17 cellular contexts compared by ENCODE assay signal in genomic region chr18:47978603-47979002, GRCh38. TPM values are rescaled to one million over a fixed set of nuclear protein-coding genes. Genes with fewer than 3 reads are reported as not detected.
DNase-seq lines count a peak whose midpoint lies in the region; FAIRE-seq and TF ChIP-seq lines count a peak whose summit lies in the region.
"Had no signal": no experiment of that assay in that cellular context is flagged by ENCODE, and none has a peak within 500 bp of the region (broad histone marks: within the 10 kb centered on the region; RNA-seq: fewer than 3 reads in every experiment).

No MANE protein-coding gene starts in this region.

- peak; percentile 99 for FAIRE-seq in D721Med (lab: Jason Lieb, UNC)
- FAIRE-seq: GM12892, GM18507, HTR-8/SVneo had no signal

- no peaks in the 10 kb centered on the region for H4K20me1 ChIP-seq in neural cell (ENCODE audit: insufficient read depth)
- H4K20me1 ChIP-seq: BLaER1 treated with 17β-estradiol and CSF1 and Interleukin-3, amounts not matched to agents 10 nM and 100 nM had no signal

- TF ChIP-seq EP300 in neural cell (conservative IDR thresholded peaks at IDR 0.05; ENCODE audit: poor library complexity, severe bottlenecking) = no peak

- DNase-seq in D721Med (ENCODE audit: insufficient read length, low spot score) = peak; percentile 49
- DNase-seq in NCI-H82 (lab: John Stamatoyannopoulos, UW) = peak; percentile 95
- no peak for DNase-seq in NCI-H1436 (lab: John Stamatoyannopoulos, UW)
- DNase-seq in activated CD4-positive, alpha-beta T cell treated with anti-CD3 and anti-CD28 coated beads, Interleukin-2, amount 50 U/mL, for 1 hour = no peak
- no peak for DNase-seq in retina
- DNase-seq: Calu3; CD8-positive, alpha-beta T cell; DMS79; GDM1; H7; IMR-90 had no signal

- H3F3A ChIP-seq in neural cell (ENCODE audit: insufficient read depth, low read length, poor library complexity, severe bottlenecking) = no peaks in the 10 kb centered on the region

- TF ChIP-seq CTCF in D721Med (IDR thresholded peaks at IDR 0.05; ENCODE audit: insufficient read depth, missing control alignments) (no peak), neural cell (IDR thresholded peaks at IDR 0.05; ENCODE audit: poor library complexity, severe bottlenecking) (no peak)

- H3K9me3 ChIP-seq in neural cell (ENCODE audit: low read length) = no peaks in the 10 kb centered on the region

- no peak overlapping the region for H2AFZ ChIP-seq in neural cell (ENCODE audit: low read depth, low read length)

- H3K9me2 ChIP-seq in neural cell (ENCODE audit: insufficient read depth, low read length) = no peaks in the 10 kb centered on the region

- TF ChIP-seq RAD21 in neural cell (conservative IDR thresholded peaks at IDR 0.05) = no peak

- no peak overlapping the region for H3K9ac ChIP-seq in neural cell (ENCODE audit: low read length)
- H3K9ac ChIP-seq: BLaER1 treated with 17β-estradiol and CSF1 and Interleukin-3, amounts not matched to agents 10 nM and 100 nM had no signal

- H3K4me3 ChIP-seq in neural cell (ENCODE audit: low read length) = no peak overlapping the region
- H3K4me3 ChIP-seq: BLaER1 treated with 17β-estradiol and CSF1 and Interleukin-3, amounts not matched to agents 10 nM and 100 nM; GM23338 had no signal

- H3K4me2 ChIP-seq in neural cell (ENCODE audit: low read length) = no peak overlapping the region
- H3K4me2 ChIP-seq: GM23338 had no signal

- H3K79me2 ChIP-seq in neural cell (replicated peaks; ENCODE audit: insufficient read depth, low read length) = no peaks in the 10 kb centered on the region

- H3K27ac ChIP-seq in neural cell (ENCODE audit: low read length) = peak overlapping the region; percentile 39
- H3K27ac ChIP-seq: BLaER1 treated with 17β-estradiol and CSF1 and Interleukin-3, amounts not matched to agents 10 nM and 100 nM had no signal

- no peaks in the 10 kb centered on the region for H3K36me3 ChIP-seq in neural cell (ENCODE audit: insufficient read depth, low read length)
- H3K36me3 ChIP-seq: BLaER1 treated with 17β-estradiol and CSF1 and Interleukin-3, amounts not matched to agents 10 nM and 100 nM had no signal

- H3K27me3 ChIP-seq in neural cell (ENCODE audit: insufficient read depth, low read depth, low read length) = no peaks in the 10 kb centered on the region
- H3K27me3 ChIP-seq: BLaER1 treated with 17β-estradiol and CSF1 and Interleukin-3, amounts not matched to agents 10 nM and 100 nM had no signal

TF ChIP-seq in neural cell, 6 proteins besides CTCF, POLR2A, EP300 and RAD21:
- TF ChIP-seq MXI1 (conservative IDR thresholded peaks at IDR 0.05; ENCODE audit: poor library complexity, severe bottlenecking) = no peak
- TF ChIP-seq, protein P1, sequence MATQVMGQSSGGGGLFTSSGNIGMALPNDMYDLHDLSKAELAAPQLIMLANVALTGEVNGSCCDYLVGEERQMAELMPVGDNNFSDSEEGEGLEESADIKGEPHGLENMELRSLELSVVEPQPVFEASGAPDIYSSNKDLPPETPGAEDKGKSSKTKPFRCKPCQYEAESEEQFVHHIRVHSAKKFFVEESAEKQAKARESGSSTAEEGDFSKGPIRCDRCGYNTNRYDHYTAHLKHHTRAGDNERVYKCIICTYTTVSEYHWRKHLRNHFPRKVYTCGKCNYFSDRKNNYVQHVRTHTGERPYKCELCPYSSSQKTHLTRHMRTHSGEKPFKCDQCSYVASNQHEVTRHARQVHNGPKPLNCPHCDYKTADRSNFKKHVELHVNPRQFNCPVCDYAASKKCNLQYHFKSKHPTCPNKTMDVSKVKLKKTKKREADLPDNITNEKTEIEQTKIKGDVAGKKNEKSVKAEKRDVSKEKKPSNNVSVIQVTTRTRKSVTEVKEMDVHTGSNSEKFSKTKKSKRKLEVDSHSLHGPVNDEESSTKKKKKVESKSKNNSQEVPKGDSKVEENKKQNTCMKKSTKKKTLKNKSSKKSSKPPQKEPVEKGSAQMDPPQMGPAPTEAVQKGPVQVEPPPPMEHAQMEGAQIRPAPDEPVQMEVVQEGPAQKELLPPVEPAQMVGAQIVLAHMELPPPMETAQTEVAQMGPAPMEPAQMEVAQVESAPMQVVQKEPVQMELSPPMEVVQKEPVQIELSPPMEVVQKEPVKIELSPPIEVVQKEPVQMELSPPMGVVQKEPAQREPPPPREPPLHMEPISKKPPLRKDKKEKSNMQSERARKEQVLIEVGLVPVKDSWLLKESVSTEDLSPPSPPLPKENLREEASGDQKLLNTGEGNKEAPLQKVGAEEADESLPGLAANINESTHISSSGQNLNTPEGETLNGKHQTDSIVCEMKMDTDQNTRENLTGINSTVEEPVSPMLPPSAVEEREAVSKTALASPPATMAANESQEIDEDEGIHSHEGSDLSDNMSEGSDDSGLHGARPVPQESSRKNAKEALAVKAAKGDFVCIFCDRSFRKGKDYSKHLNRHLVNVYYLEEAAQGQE (IDR thresholded peaks at IDR 0.05; ENCODE audit: borderline replicate concordance) = peak; percentile 85
- peak; percentile 36 for TF ChIP-seq POLR2AphosphoS5 (IDR thresholded peaks at IDR 0.05)

RNA-seq across cellular contexts. Expression of gene SMAD2, which starts 48.1 kb away (rescaled TPM):
- 55.6 and 64.7 TPM in 2 replicates for polyA plus RNA-seq in neural cell
- 118 and 194 TPM in 2 replicates for polyA minus RNA-seq in neural cell

Comparison
In these comparisons a context has a peak if more than half of its experiments do, and no peak if none do; other contexts are left out.
1. DNase-seq: peak in D721Med (single experiment) and NCI-H82 (single experiment); none in NCI-H1436 (single experiment), activated CD4-positive, alpha-beta T cell treated with anti-CD3 and anti-CD28 coated beads, Interleukin-2, amount 50 U/mL, for 1 hour (single experiment) and retina (single experiment).